9 cellular contexts compared by ENCODE assay signal in the genomic region with DNA sequence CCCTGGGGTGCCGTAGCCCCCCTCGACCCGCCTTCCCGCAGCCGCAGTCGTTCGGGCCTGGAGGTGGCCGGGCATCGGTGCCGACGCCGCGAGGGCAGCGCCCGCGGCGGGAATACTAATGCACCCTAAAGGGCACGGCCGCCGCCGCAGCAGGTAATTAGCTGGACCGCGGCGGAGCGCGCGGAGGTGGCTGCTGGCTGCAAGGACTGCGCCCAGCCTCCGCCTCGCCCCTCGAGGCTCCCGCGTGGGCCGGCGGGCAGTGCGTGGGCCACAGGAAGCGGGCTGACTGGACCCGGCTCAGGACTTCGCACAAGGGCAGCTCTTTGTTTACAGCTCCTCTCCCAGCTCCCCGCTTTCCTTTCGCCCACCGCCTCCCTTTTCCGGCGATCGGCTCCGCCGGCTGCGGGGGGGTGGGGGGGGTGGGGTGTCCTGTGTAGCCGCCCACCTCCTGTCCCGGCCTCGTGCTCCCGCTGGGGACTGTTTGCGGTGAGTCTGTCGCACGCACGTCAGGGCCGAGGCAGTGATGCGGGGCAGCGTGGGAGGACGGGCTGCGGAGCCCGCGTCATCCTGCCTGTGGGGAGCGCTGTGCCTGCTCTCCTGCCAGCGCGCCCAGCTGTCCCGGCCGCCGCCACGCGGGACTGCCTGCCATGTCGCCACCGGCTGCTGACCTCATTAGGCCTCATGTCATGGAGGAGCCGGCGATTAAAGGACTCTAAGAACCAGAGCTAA. TPM values are rescaled to one million over a fixed set of nuclear protein-coding genes. Genes with fewer than 3 reads are reported as not detected.
A peak's percentile ranks its signal among the peaks of the same experiment; 100 is the strongest.
DNase-seq lines count a peak whose midpoint lies in the region; ATAC-seq, FAIRE-seq and TF ChIP-seq lines count a peak whose summit lies in the region.
"Had no signal": no experiment of that assay in that cellular context is flagged by ENCODE, and none has a peak within 500 bp of the region (broad histone marks: within the 10 kb centered on the region; RNA-seq: fewer than 3 reads in every experiment).

No MANE protein-coding gene starts in this region.

- no peak overlapping the region for H3T11ph ChIP-seq in H9 (ENCODE audit: low read length)

- no peak overlapping the region for H2BK12ac ChIP-seq in H9 (ENCODE audit: insufficient read length, low read depth, low read length)

- H3K79me1 ChIP-seq in H9 (ENCODE audit: insufficient read depth, low read depth, low read length, poor library complexity, severe bottlenecking) = no peaks in the 10 kb centered on the region

- H3K9me3 ChIP-seq in H9 (ENCODE audit: control insufficient read depth, low read depth, low read length) (no peaks in the 10 kb centered on the region), mucosa of descending colon (no peaks in the 10 kb centered on the region)

- peak; percentile 26; the same call in 1 of the 3 replicates for TF ChIP-seq CTCF in H9 (conservative IDR thresholded peaks at IDR 0.05)
- TF ChIP-seq CTCF in epithelial cell of esophagus (IDR thresholded peaks at IDR 0.05; ENCODE audit: insufficient read depth, low read depth, low read length, missing control alignments) = no peak
- TF ChIP-seq CTCF in mucosa of descending colon (IDR thresholded peaks at IDR 0.05) = no peak

- H4K91ac ChIP-seq in H9 (ENCODE audit: insufficient read length, low read depth, low read length) = no peak overlapping the region

- H3K4me3 Mint-ChIP-seq in H9 = peak overlapping the region; percentile 64 to 67

- peak; percentile 54 for DNase-seq in NCI-H748 (lab: John Stamatoyannopoulos, UW; ENCODE audit: unreplicated experiment)
- no peak for DNase-seq in NCI-H748 treated with DMSO at 0.1 percent for 48 hours (lab: John Stamatoyannopoulos, UW)
- DNase-seq in H9 = peak; percentile 47
- DNase-seq in RCC 7860 (ENCODE audit: low spot score) = peak; percentile 64
- peak; percentile 35 for DNase-seq in epithelial cell of esophagus (ENCODE audit: low read depth)
- no peak for DNase-seq in mucosa of descending colon
- no peak for DNase-seq in NCI-H187 (lab: John Stamatoyannopoulos, UW)

- H3K27ac ChIP-seq in H9 (ENCODE audit: insufficient read length, low read depth, low read length) = no peak overlapping the region
- peak overlapping the region; percentile 87 for H3K27ac ChIP-seq in temporal lobe (ENCODE audit: low read depth, low read length)

- H4K5ac ChIP-seq in H9 (ENCODE audit: insufficient read length, low read depth, low read length) = no peak overlapping the region

- intact Hi-C loops in mucosa of descending colon (cut with DNase I, micrococcal nuclease) = no loop called here

- H3K9ac ChIP-seq in H9 (ENCODE audit: extremely low read depth, insufficient read length, low read length) = no peak overlapping the region

- no peak overlapping the region for H3K23ac ChIP-seq in H9 (ENCODE audit: insufficient read length, low read depth, low read length)

- no peak overlapping the region for H4K8ac ChIP-seq in H9 (replicated peaks; ENCODE audit: insufficient read length, low read depth, low read length)

- H2BK15ac ChIP-seq in H9 (ENCODE audit: low read depth, low read length) = no peak overlapping the region

- no peaks in the 10 kb centered on the region for H3K9me3 Mint-ChIP-seq in H9

- H3K36me3 ChIP-seq in mucosa of descending colon (ENCODE audit: low read depth) = no peaks in the 10 kb centered on the region

- H2AK5ac ChIP-seq in H9 (ENCODE audit: insufficient read length, low read length) = no peak overlapping the region

- peak overlapping the region; percentile 19 for H3K18ac ChIP-seq in H9 (ENCODE audit: insufficient read length, low read depth, low read length)

- no peak overlapping the region for H3K27ac Mint-ChIP-seq in H9

- no peaks in the 10 kb centered on the region; the same call in 1 of the 2 replicates for H3K4me1 ChIP-seq in H9 (ENCODE audit: insufficient read depth, low read length)
- peaks cover 9% of the 10 kb centered on the region for H3K4me1 ChIP-seq in mucosa of descending colon (ENCODE audit: low read depth)

- H2BK20ac ChIP-seq in H9 (ENCODE audit: low read depth, low read length, poor library complexity, severe bottlenecking) = no peak overlapping the region

- peaks cover 5% of the 10 kb centered on the region; the same call in 1 of the 2 replicates for H3K27me3 ChIP-seq in H9 (ENCODE audit: insufficient read depth, low read length)

- H3K4ac ChIP-seq in H9 (ENCODE audit: low read depth, low read length) = no peak overlapping the region

- no peak overlapping the region for H3K14ac ChIP-seq in H9 (ENCODE audit: insufficient read depth, low read length)

- WGBS in H9 (ENCODE audit: extremely low coverage, insufficient read length, low lambda C conversion rate) = no CpG with 5 or more reads among the region's 75 CpGs

- no peaks in the 10 kb centered on the region for H4K20me1 ChIP-seq in H9 (ENCODE audit: control insufficient read depth, insufficient read depth, insufficient read length)

- H3K36me3 Mint-ChIP-seq in H9 (ENCODE audit: insufficient read depth in 1 of 3, low read depth in 3 of 3) = no peaks in the 10 kb centered on the region; a peak in 1 of 7 replicates

- H3K27me3 Mint-ChIP-seq in H9 (ENCODE audit: low read depth) = peaks cover 60% of the 10 kb centered on the region

- no peaks in the 10 kb centered on the region for H3K79me2 ChIP-seq in H9 (ENCODE audit: insufficient read depth, low read length)

- no peak overlapping the region for H3K56ac ChIP-seq in H9 (ENCODE audit: insufficient read length, low read depth, low read length)

- H3K4me1 Mint-ChIP-seq in H9 = peaks cover 42 to 54% of the 10 kb centered on the region in 2 experiments

- no peak for FAIRE-seq in RCC 7860 (lab: Jason Lieb, UNC)
- FAIRE-seq: G401.6 had no signal

- no peak overlapping the region for H2BK120ac ChIP-seq in H9 (ENCODE audit: low read depth, low read length, poor library complexity, severe bottlenecking)

- no peak overlapping the region for H2BK5ac ChIP-seq in H9 (ENCODE audit: insufficient read length, low read length)

- peaks cover 8% of the 10 kb centered on the region for H3K23me2 ChIP-seq in H9 (ENCODE audit: insufficient read length, low read depth, low read length, poor library complexity, severe bottlenecking)

- H3K4me2 ChIP-seq in H9 (ENCODE audit: insufficient read depth, insufficient read length, low read length) = peak overlapping the region; percentile 16

- ATAC-seq in mucosa of descending colon = peak; percentile 55

- H3K4me3 ChIP-seq in epithelial cell of esophagus (ENCODE audit: low read length) (no peak overlapping the region), mucosa of descending colon (no peak overlapping the region)

- no peak overlapping the region for H2AFZ ChIP-seq in H9 (ENCODE audit: low read length)

RNA-seq across cellular contexts. Expression of a gene that starts 53.2 kb away (rescaled TPM):
- total RNA-seq in H9 (2021) = 2.2 and 2.3 TPM in 2 replicates
- under 1 TPM in 2 of 3 donors, not detected in 1; 0.36 to 0.51 TPM for total RNA-seq in mucosa of descending colon
- 4.4 TPM for total RNA-seq in temporal lobe

Comparison
In these comparisons a context has a peak if more than half of its experiments do, and no peak if none do; other contexts are left out.
1. DNase-seq: peak in NCI-H748 (single experiment), H9 (single experiment), RCC 7860 (single experiment) and epithelial cell of esophagus (single experiment); none in NCI-H748 treated with DMSO at 0.1 percent for 48 hours (single experiment), mucosa of descending colon (0 of 3) and NCI-H187 (0 of 2).